Comparison of ENCODE assay signal across 8 cellular contexts in genomic region chr17:79843475-79843916, GRCh38. TPM values are rescaled to one million over a fixed set of nuclear protein-coding genes. Genes with fewer than 3 reads are reported as not detected.
DNase-seq lines count a peak whose midpoint lies in the region; ATAC-seq, FAIRE-seq and TF ChIP-seq lines count a peak whose summit lies in the region.

No MANE protein-coding gene starts in this region.

- intact Hi-C loops in transverse colon (cut with DNase I; ENCODE audit: low total_unique reads): loop anchor here (5.0 kb wide), 1 partner anchor 46 kb away; the partner anchor contains the start of gene CBX8

- no peak for TF ChIP-seq EP300 in transverse colon (IDR thresholded peaks at IDR 0.05; ENCODE audit: low read depth)

- peak overlapping the region; percentile 39 to 61 for H2BK12ac ChIP-seq in mesenchymal stem cell (ENCODE audit: low read length in 2 of 2)

- CTCF ChIA-PET in activated CD4-positive, alpha-beta T cell treated with anti-CD3 and anti-CD28 coated beads, Interleukin-2, amount 10 ng/mL, durations not matched to agents 7 days and 5 days (lab: Charles Lee): interaction anchor here (1.0 to 14.5 kb wide), 2 partner anchors 24 to 40 kb away, joined by 3 to 257 read pairs; partner anchors contain the start of gene CBX8

- ATAC-seq in HG02759 (IDR thresholded peaks at IDR 0.05; ENCODE audit: unreplicated experiment): no peak

- peak overlapping the region; percentile 68 for H4K91ac ChIP-seq in mesenchymal stem cell (ENCODE audit: low read length)

- 1% methylated on average over 39 of the region's 43 CpGs for WGBS in mesenchymal stem cell
- 3% methylated on average over 32 of the region's 43 CpGs; no CpG with 5 or more reads in 1 of the 2 donors for WGBS in transverse colon (ENCODE audit: low coverage in 1 of 2), 2 donors

- H3K4me1 ChIP-seq in astrocyte (ENCODE audit: insufficient read depth, low read length) (peaks cover 3% of the 10 kb centered on the region), mesenchymal stem cell (ENCODE audit: control insufficient read depth, insufficient read depth, low read depth, low read length) (peaks cover 43% of the 10 kb centered on the region), transverse colon (peaks cover 34 to 65% (median 59%) of the 10 kb centered on the region in 4 donors)

- H2BK5ac ChIP-seq in mesenchymal stem cell (ENCODE audit: low read depth, low read length, poor library complexity, severe bottlenecking): no peak overlapping the region

- H3K27me3 ChIP-seq in astrocyte (ENCODE audit: insufficient read depth, low read length) (peaks cover 32% of the 10 kb centered on the region), mesenchymal stem cell (ENCODE audit: control insufficient read depth in 1 of 2, insufficient read depth in 1 of 2, low read length in 2 of 2) (peaks cover 40 to 41% of the 10 kb centered on the region in 2 experiments), transverse colon (peaks cover 43% of the 10 kb centered on the region)

- peak overlapping the region; percentile 93 for H2BK15ac ChIP-seq in mesenchymal stem cell (ENCODE audit: low read depth, poor library complexity, severe bottlenecking)

- peak overlapping the region; percentile 31 for H3K9ac ChIP-seq in astrocyte (ENCODE audit: low read length)
- H3K9ac ChIP-seq in mesenchymal stem cell (ENCODE audit: low read length): peak overlapping the region; percentile 87

- peaks cover 57% of the 10 kb centered on the region for H3K27me3 Mint-ChIP-seq in activated CD4-positive, alpha-beta T cell treated with anti-CD3 and anti-CD28 coated beads, Interleukin-2, amount 10 ng/mL, durations not matched to agents 7 days and 5 days
- peaks cover 30% of the 10 kb centered on the region for H3K27me3 Mint-ChIP-seq in astrocyte (ENCODE audit: low read depth, unreplicated experiment)

- peak overlapping the region in 1 of 2 experiments; percentile 47 for H3K14ac ChIP-seq in mesenchymal stem cell (ENCODE audit: low read length in 2 of 2)

- peak overlapping the region; percentile 39 for H3K4me3 ChIP-seq in astrocyte (ENCODE audit: insufficient read depth, low read depth, low read length)
- H3K4me3 ChIP-seq in mesenchymal stem cell (ENCODE audit: insufficient read depth in 1 of 2, low read depth in 1 of 2, low read length in 2 of 2): peak overlapping the region; percentile 53 to 72
- H3K4me3 ChIP-seq in transverse colon: peak overlapping the region; percentile 3 to 70 (median 42)

- no peaks in the 10 kb centered on the region for H3K9me3 Mint-ChIP-seq in activated CD4-positive, alpha-beta T cell treated with anti-CD3 and anti-CD28 coated beads, Interleukin-2, amount 10 ng/mL, durations not matched to agents 7 days and 5 days
- H3K9me3 Mint-ChIP-seq in astrocyte (ENCODE audit: unreplicated experiment): peaks cover 4% of the 10 kb centered on the region

- H3K36me3 ChIP-seq in astrocyte (ENCODE audit: insufficient read depth, low read length) (no peaks in the 10 kb centered on the region), mesenchymal stem cell (ENCODE audit: control insufficient read depth in 1 of 2, insufficient read depth in 2 of 2, low read depth in 1 of 2, low read length in 2 of 2) (no peaks in the 10 kb centered on the region), transverse colon (no peaks in the 10 kb centered on the region)

- TF ChIP-seq CTCF in astrocyte (IDR thresholded peaks at IDR 0.05; ENCODE audit: insufficient read depth, low read depth, low read length): no peak
- no peak for TF ChIP-seq CTCF in transverse colon (IDR thresholded peaks at IDR 0.05)

- DNase-seq in activated CD4-positive, alpha-beta T cell treated with anti-CD3 and anti-CD28 coated beads, Interleukin-2, amount 10 ng/mL, durations not matched to agents 7 days and 5 days: no peak
- DNase-seq in activated CD4-positive, alpha-beta T cell treated with anti-CD3 and anti-CD28 coated beads for 1 hour: no peak
- no peak for DNase-seq in astrocyte (ENCODE audit: low read depth)
- no peak for DNase-seq in mesenchymal stem cell
- peak; percentile 41 for DNase-seq in transverse colon
- DNase-seq in kidney tubule cell (ENCODE audit: low spot score): no peak
- DNase-seq in NCI-H226: no peak

- H2BK120ac ChIP-seq in mesenchymal stem cell (ENCODE audit: low read depth, low read length): peak overlapping the region; percentile 85

- H2AFZ ChIP-seq in astrocyte (ENCODE audit: low read depth, low read length) (peak overlapping the region; percentile 87), mesenchymal stem cell (ENCODE audit: low read depth, low read length) (no peak overlapping the region)

- in situ Hi-C loops in transverse colon (cut with MboI; ENCODE audit: low pct_ligation_motif_present in 1 of 4, low pct_unique_long_range_greater_than_20kb in 1 of 4, low sequenced_read_pairs in 3 of 4): no loop called here

- peak overlapping the region; percentile 57 for H3K27ac Mint-ChIP-seq in activated CD4-positive, alpha-beta T cell treated with anti-CD3 and anti-CD28 coated beads, Interleukin-2, amount 10 ng/mL, durations not matched to agents 7 days and 5 days
- H3K27ac Mint-ChIP-seq in astrocyte (ENCODE audit: unreplicated experiment): no peak overlapping the region

- H3K79me1 ChIP-seq in mesenchymal stem cell (replicated peaks; ENCODE audit: low read length, poor library complexity, severe bottlenecking): no peaks in the 10 kb centered on the region

- H4K20me1 ChIP-seq in astrocyte (ENCODE audit: insufficient read depth, low read length): peaks cover under 1% of the 10 kb centered on the region

- H3K4me1 Mint-ChIP-seq in activated CD4-positive, alpha-beta T cell treated with anti-CD3 and anti-CD28 coated beads, Interleukin-2, amount 10 ng/mL, durations not matched to agents 7 days and 5 days: peaks cover 23% of the 10 kb centered on the region
- no peaks in the 10 kb centered on the region for H3K4me1 Mint-ChIP-seq in astrocyte (ENCODE audit: low read depth, unreplicated experiment)

- POLR2A ChIA-PET in activated CD4-positive, alpha-beta T cell treated with anti-CD3 and anti-CD28 coated beads, Interleukin-2, amount 10 ng/mL, durations not matched to agents 7 days and 5 days (lab: Charles Lee): no interaction called here

- peak overlapping the region; percentile 62 for H3K4me3 Mint-ChIP-seq in activated CD4-positive, alpha-beta T cell treated with anti-CD3 and anti-CD28 coated beads, Interleukin-2, amount 10 ng/mL, durations not matched to agents 7 days and 5 days
- peak overlapping the region; percentile 66 for H3K4me3 Mint-ChIP-seq in astrocyte (ENCODE audit: unreplicated experiment)

- H3K23ac ChIP-seq in mesenchymal stem cell (ENCODE audit: low read length in 2 of 2): peak overlapping the region in 1 of 2 experiments; percentile 81

- no peak for FAIRE-seq in astrocyte (lab: Jason Lieb, UNC)

- H3K9me3 ChIP-seq in astrocyte (ENCODE audit: insufficient read depth, low read depth, low read length): no peaks in the 10 kb centered on the region
- no peaks in the 10 kb centered on the region for H3K9me3 ChIP-seq in mesenchymal stem cell (ENCODE audit: control insufficient read depth, low read length)
- no peaks in the 10 kb centered on the region for H3K9me3 ChIP-seq in transverse colon

- peak overlapping the region; percentile 5 to 64 for H3K4ac ChIP-seq in mesenchymal stem cell (ENCODE audit: low read depth in 1 of 2, low read length in 2 of 2)

- H3K4me2 ChIP-seq in astrocyte (ENCODE audit: low read length): peak overlapping the region; percentile 87
- peak overlapping the region; percentile 75 for H3K4me2 ChIP-seq in mesenchymal stem cell (ENCODE audit: low read length, poor library complexity, severe bottlenecking)

- no peak overlapping the region for H3K27ac ChIP-seq in astrocyte (ENCODE audit: low read depth, low read length)
- H3K27ac ChIP-seq in mesenchymal stem cell (ENCODE audit: low read length, poor library complexity, severe bottlenecking): no peak overlapping the region
- peak overlapping the region in 3 of 4 donors; percentile 33 to 70 (median 67) for H3K27ac ChIP-seq in transverse colon

- no peak for TF ChIP-seq POLR2A in transverse colon (IDR thresholded peaks at IDR 0.05)

- H4K8ac ChIP-seq in mesenchymal stem cell (ENCODE audit: low read length): peak overlapping the region; percentile 100

- no peaks in the 10 kb centered on the region for H3K36me3 Mint-ChIP-seq in activated CD4-positive, alpha-beta T cell treated with anti-CD3 and anti-CD28 coated beads, Interleukin-2, amount 10 ng/mL, durations not matched to agents 7 days and 5 days (ENCODE audit: low read depth)
- H3K36me3 Mint-ChIP-seq in astrocyte (ENCODE audit: low read depth, unreplicated experiment): no peaks in the 10 kb centered on the region

- no peaks in the 10 kb centered on the region for H3K79me2 ChIP-seq in astrocyte (ENCODE audit: insufficient read depth, low read length)

- H2AK5ac ChIP-seq in mesenchymal stem cell (ENCODE audit: low read length, severe bottlenecking): no peak overlapping the region

- H3K18ac ChIP-seq in mesenchymal stem cell (ENCODE audit: low read depth in 1 of 2, low read length in 2 of 2): peak overlapping the region; percentile 64 to 98

RNA-seq across cellular contexts. Expression of gene CBX4, which starts 4.3 kb away (rescaled TPM):
- 10 to 100 TPM; 35.0 TPM for total RNA-seq in activated CD4-positive, alpha-beta T cell treated with anti-CD3 and anti-CD28 coated beads, Interleukin-2, amount 10 ng/mL, durations not matched to agents 7 days and 5 days
- total RNA-seq in astrocyte (12.6 and 16.9 TPM in 2 replicates), transverse colon (10 to 100 TPM in 1 of 4 donors, 1 to 10 TPM in 3; 6.6 to 25.1 (median 8.3) TPM)
- polyA plus RNA-seq in mesenchymal stem cell (2013, experiment 1 of 2): 21.6 TPM
- polyA plus RNA-seq in mesenchymal stem cell (2013, experiment 2 of 2): 21.8 TPM

RNA-seq across cellular contexts. Expression of gene CBX8, which starts 46.6 kb away (rescaled TPM):
- 1 to 10 TPM; 4.3 to 6.4 TPM for total RNA-seq in activated CD4-positive, alpha-beta T cell treated with anti-CD3 and anti-CD28 coated beads, Interleukin-2, amount 10 ng/mL, durations not matched to agents 7 days and 5 days
- total RNA-seq in astrocyte: 2.5 and 3.4 TPM in 2 replicates
- 2.9 TPM for polyA plus RNA-seq in mesenchymal stem cell (2013, experiment 1 of 2)
- 2.8 TPM for polyA plus RNA-seq in mesenchymal stem cell (2013, experiment 2 of 2)
- total RNA-seq in transverse colon: 1 to 10 TPM; 1.5 to 4.4 (median 3.1) TPM

Comparison
In these comparisons a context has a peak if more than half of its experiments do, and no peak if none do; other contexts are left out.
1. H3K27ac ChIP-seq: peak in transverse colon (3 of 4); none in astrocyte (single experiment) and mesenchymal stem cell (single experiment).
2. Peak in every context shown above with its lines, with median percentiles within 50 percentile points of each other: H3K4me3 ChIP-seq.